8 cellular contexts compared by ENCODE assay signal in genomic region chr3:13419356-13420050, GRCh38. TPM values are rescaled to one million over a fixed set of nuclear protein-coding genes. Genes with fewer than 3 reads are reported as not detected.
DNase-seq lines count a peak whose midpoint lies in the region; ATAC-seq and TF ChIP-seq lines count a peak whose summit lies in the region.

No MANE protein-coding gene starts in this region.

- H3K27me3 Mint-ChIP-seq in activated T-helper 2 cell treated with anti-CD3 and anti-CD28 coated beads, Interferon-gamma antibody, Interleukin-2, Interleukin-4, amounts not matched to agents 10 μg/mL and 5 μg/mL and 100 μg/mL, durations not matched to agents 14 hours and 24 hours and 36 hours (ENCODE audit: low read depth), result no peaks in the 10 kb centered on the region

- intact Hi-C loops in activated T-helper 2 cell treated with anti-CD3 and anti-CD28 coated beads, Interferon-gamma antibody, Interleukin-2, Interleukin-4, amounts not matched to agents 10 μg/mL and 5 μg/mL and 100 μg/mL, durations not matched to agents 14 hours and 24 hours and 36 hours (cut with micrococcal nuclease), result loop anchor here (5.0 to 10.0 kb wide), 3 partner anchors 407 to 755 kb away; partner anchors contain the start of genes CHCHD4, LSM3, TMEM43 and XPC
- intact Hi-C loops in head of caudate nucleus (cut with DNase I), result loop anchor here (10.0 kb wide), 1 partner anchor 75 kb away; no protein-coding TSS in a partner anchor
- intact Hi-C loops in transverse colon (cut with DNase I; ENCODE audit: low total_unique reads), result no loop called here

- H3K36me3 Mint-ChIP-seq in activated T-helper 2 cell treated with anti-CD3 and anti-CD28 coated beads, Interferon-gamma antibody, Interleukin-2, Interleukin-4, amounts not matched to agents 10 μg/mL and 5 μg/mL and 100 μg/mL, durations not matched to agents 14 hours and 24 hours and 36 hours (ENCODE audit: low read depth), result peaks cover 29% of the 10 kb centered on the region

- H3K4me3 ChIP-seq in osteoblast (ENCODE audit: insufficient read depth, low read length) (no peak overlapping the region), transverse colon (peak overlapping the region; percentile 51 to 65 (median 62))

- TF ChIP-seq EP300 in transverse colon (IDR thresholded peaks at IDR 0.05; ENCODE audit: low read depth), result no peak

- peak overlapping the region; percentile 89 for H3K27ac Mint-ChIP-seq in activated T-helper 2 cell treated with anti-CD3 and anti-CD28 coated beads, Interferon-gamma antibody, Interleukin-2, Interleukin-4, amounts not matched to agents 10 μg/mL and 5 μg/mL and 100 μg/mL, durations not matched to agents 14 hours and 24 hours and 36 hours

- no peaks in the 10 kb centered on the region for H4K20me1 ChIP-seq in osteoblast (ENCODE audit: insufficient read depth, low read length)

- no peaks in the 10 kb centered on the region for H3K9me3 Mint-ChIP-seq in activated T-helper 2 cell treated with anti-CD3 and anti-CD28 coated beads, Interferon-gamma antibody, Interleukin-2, Interleukin-4, amounts not matched to agents 10 μg/mL and 5 μg/mL and 100 μg/mL, durations not matched to agents 14 hours and 24 hours and 36 hours

- H3K4me2 ChIP-seq in osteoblast (ENCODE audit: insufficient read depth, low read length), result no peak overlapping the region

- H3K36me3 ChIP-seq in osteoblast (ENCODE audit: insufficient read depth, low read length) (no peaks in the 10 kb centered on the region), transverse colon (no peaks in the 10 kb centered on the region)

- H3K27me3 ChIP-seq in osteoblast (ENCODE audit: insufficient read depth, low read length), result peaks cover 22% of the 10 kb centered on the region
- H3K27me3 ChIP-seq in transverse colon, result no peaks in the 10 kb centered on the region

- TF ChIP-seq POLR2A in transverse colon (IDR thresholded peaks at IDR 0.05), result no peak

- H3K4me1 ChIP-seq in osteoblast (ENCODE audit: insufficient read depth, low read length) (no peaks in the 10 kb centered on the region), transverse colon (peaks cover 6 to 26% (median 18%) of the 10 kb centered on the region in 4 donors)

- H3K27ac ChIP-seq in osteoblast (ENCODE audit: low read depth, low read length) (no peak overlapping the region), transverse colon (peak overlapping the region; percentile 73 to 81 (median 74))

- no peaks in the 10 kb centered on the region for H3K79me2 ChIP-seq in osteoblast (ENCODE audit: insufficient read depth, low read length)

- peak; percentile 64 for DNase-seq in DMS 273 (lab: John Stamatoyannopoulos, UW; ENCODE audit: unreplicated experiment)
- DNase-seq in DMS 273 treated with DMSO at 0.1 percent for 48 hours (lab: John Stamatoyannopoulos, UW), result no peak
- DNase-seq in NCI-H748 treated with DMSO at 0.1 percent for 48 hours (lab: John Stamatoyannopoulos, UW), result peak; percentile 7
- peak; percentile 54 for DNase-seq in activated T-helper 2 cell treated with anti-CD3 and anti-CD28 coated beads, Interferon-gamma antibody, Interleukin-2, Interleukin-4, amounts not matched to agents 10 μg/mL and 5 μg/mL and 100 μg/mL, durations not matched to agents 14 hours and 24 hours and 36 hours (ENCODE audit: low spot score)
- DNase-seq in head of caudate nucleus, result peak; percentile 39 to 90 (median 76)
- DNase-seq in osteoblast (ENCODE audit: insufficient read length, low spot score, missing footprints), result peak; percentile 78
- DNase-seq in transverse colon, result peak; percentile 41

- WGBS in transverse colon (ENCODE audit: low coverage in 1 of 2), 2 donors, result 2% methylated on average over 23 of the region's 74 CpGs; no CpG with 5 or more reads in 1 of the 2 donors

- H3K9me3 ChIP-seq in osteoblast (ENCODE audit: low read depth, low read length) (no peaks in the 10 kb centered on the region), transverse colon (no peaks in the 10 kb centered on the region)

- peak; percentile 45 for ATAC-seq in HG02943 (IDR thresholded peaks at IDR 0.05; ENCODE audit: low read depth, unreplicated experiment)

- H2AFZ ChIP-seq in osteoblast (ENCODE audit: low read length), result no peak overlapping the region

- in situ Hi-C loops in transverse colon (cut with MboI; ENCODE audit: low pct_ligation_motif_present in 1 of 4, low pct_unique_long_range_greater_than_20kb in 1 of 4, low sequenced_read_pairs in 3 of 4), result no loop called here

- peaks cover 64% of the 10 kb centered on the region for H3K4me1 Mint-ChIP-seq in activated T-helper 2 cell treated with anti-CD3 and anti-CD28 coated beads, Interferon-gamma antibody, Interleukin-2, Interleukin-4, amounts not matched to agents 10 μg/mL and 5 μg/mL and 100 μg/mL, durations not matched to agents 14 hours and 24 hours and 36 hours (ENCODE audit: low read depth)

- TF ChIP-seq CTCF in osteoblast (IDR thresholded peaks at IDR 0.05; ENCODE audit: extremely low read depth, low read depth, low read length) (no peak), transverse colon (IDR thresholded peaks at IDR 0.05) (no peak)

- H3K4me3 Mint-ChIP-seq in activated T-helper 2 cell treated with anti-CD3 and anti-CD28 coated beads, Interferon-gamma antibody, Interleukin-2, Interleukin-4, amounts not matched to agents 10 μg/mL and 5 μg/mL and 100 μg/mL, durations not matched to agents 14 hours and 24 hours and 36 hours (ENCODE audit: low read depth), result peak overlapping the region; percentile 86

RNA-seq across cellular contexts. Expression of gene NUP210, which starts 0.6 kb away (rescaled TPM):
- total RNA-seq in activated T-helper 2 cell treated with anti-CD3 and anti-CD28 coated beads, Interferon-gamma antibody, Interleukin-2, Interleukin-4, amounts not matched to agents 10 μg/mL and 5 μg/mL and 100 μg/mL, durations not matched to agents 14 hours and 24 hours and 36 hours, result 143 and 148 TPM in 2 replicates
- under 0.01 TPM in 2 replicates for total RNA-seq in osteoblast
- total RNA-seq in transverse colon, result 100 to 1,000 TPM in 1 of 4 donors, 10 to 100 TPM in 2, 1 to 10 TPM in 1; 6.0 to 202 (median 14.6) TPM
